In genomic region chr14:100665518-100666032, GRCh38 we compare ENCODE assay signal across 20 cellular contexts.
DNase-seq lines count a peak whose midpoint lies in the region; ATAC-seq and TF ChIP-seq lines count a peak whose summit lies in the region.
"Had no signal": no experiment of that assay in that cellular context is flagged by ENCODE, and none has a peak within 500 bp of the region (broad histone marks: within the 10 kb centered on the region; RNA-seq: fewer than 3 reads in every experiment).

No MANE protein-coding gene starts in this region.

- no peaks in the 10 kb centered on the region for H3K27me3 ChIP-seq in neural progenitor cell
- H3K27me3 ChIP-seq: SJCRH30 had no signal

- peaks cover 10% of the 10 kb centered on the region for H3F3A ChIP-seq in neural progenitor cell (ENCODE audit: low read depth)

- no peak overlapping the region for H3K9ac ChIP-seq in neural progenitor cell

- H3K4me1 ChIP-seq in neural progenitor cell: peaks cover 23% of the 10 kb centered on the region

- peaks cover 30% of the 10 kb centered on the region for H3K27me3 Mint-ChIP-seq in neural progenitor cell (ENCODE audit: insufficient read depth, low read depth)

- H3K79me2 ChIP-seq in neural progenitor cell (ENCODE audit: low read depth): no peaks in the 10 kb centered on the region

- H3K4me1 Mint-ChIP-seq in neural progenitor cell: peaks cover 35% of the 10 kb centered on the region

- H3K36me3 ChIP-seq in neural progenitor cell: no peaks in the 10 kb centered on the region
- H3K36me3 ChIP-seq: heart left ventricle, lower lobe of right lung, SJCRH30 had no signal

- peak; percentile 57 for DNase-seq in Ammon's horn (ENCODE audit: low spot score)
- peak; percentile 70 for DNase-seq in RKO (ENCODE audit: low spot score)
- peak; percentile 46 for DNase-seq in fibroblast of gingiva (ENCODE audit: low read depth)
- no peak for DNase-seq in neural progenitor cell (ENCODE audit: low spot score)
- no peak for DNase-seq in COLO668 (lab: John Stamatoyannopoulos, UW; ENCODE audit: unreplicated experiment)
- no peak for DNase-seq in omental fat pad (ENCODE audit: low spot score)
- no peak for DNase-seq in activated CD4-positive, alpha-beta T cell treated with anti-CD3 and anti-CD28 coated beads for 1 hour
- DNase-seq in 8988T: no peak
- DNase-seq: activated T-cell treated with anti-CD3 and anti-CD28 coated beads for 4 hours; amniotic stem cell; lower lobe of right lung; NCI-H1105; NCI-H524 treated with DMSO at 0.1 percent for 48 hours; SJCRH30; stimulated activated CD4-positive, alpha-beta T cell treated with anti-CD3 and anti-CD28 coated beads, Interleukin-4, amount 100 ng/mL, for 1 hour; stimulated activated naive CD8-positive, alpha-beta T cell treated with anti-CD3 and anti-CD28 coated beads, Interleukin-15, Interleukin-2, amounts not matched to agents 100 U/mL and 50 U/mL, for 24 hours had no signal

- no peaks in the 10 kb centered on the region for H3K36me3 Mint-ChIP-seq in neural progenitor cell
- H3K36me3 Mint-ChIP-seq: WTC11 had no signal

- ATAC-seq in omental fat pad (ENCODE audit: low FRiP score): no peak
- ATAC-seq: HCT116; lower lobe of right lung; stimulated activated naive CD8-positive, alpha-beta T cell treated with anti-CD3 and anti-CD28 coated beads, Interleukin-15, Interleukin-2, amounts not matched to agents 100 U/mL and 50 U/mL, for 24 hours; WTC11 had no signal

- no peak overlapping the region for H3K4me3 ChIP-seq in neural progenitor cell
- H3K4me3 ChIP-seq: heart left ventricle, lower lobe of right lung, SJCRH30 had no signal

- H2AFZ ChIP-seq in neural progenitor cell (replicated peaks): no peak overlapping the region

- H3K27ac Mint-ChIP-seq in neural progenitor cell: peak overlapping the region; percentile 97
- H3K27ac Mint-ChIP-seq: progenitor cell of endocrine pancreas had no signal

- no peaks in the 10 kb centered on the region for H3K9me3 ChIP-seq in neural progenitor cell (ENCODE audit: low read depth)
- H3K9me3 ChIP-seq: heart left ventricle, lower lobe of right lung, SJCRH30 had no signal

- no peak overlapping the region for H3K4me2 ChIP-seq in neural progenitor cell

- TF ChIP-seq CTCF in neural progenitor cell (IDR thresholded peaks at IDR 0.05): no peak
- no peak for TF ChIP-seq CTCF in omental fat pad (IDR thresholded peaks at IDR 0.05)

- H4K20me1 ChIP-seq in neural progenitor cell (ENCODE audit: low read depth): no peaks in the 10 kb centered on the region

- no peak overlapping the region for H3K4me3 Mint-ChIP-seq in neural progenitor cell
- H3K4me3 Mint-ChIP-seq: WTC11 had no signal

- no peak overlapping the region for H3K27ac ChIP-seq in neural progenitor cell
- H3K27ac ChIP-seq: lower lobe of right lung, SJCRH30 had no signal

- H3K9me3 Mint-ChIP-seq in neural progenitor cell: peaks cover 2% of the 10 kb centered on the region
- H3K9me3 Mint-ChIP-seq: WTC11 had no signal

Comparison
In these comparisons a context has a peak if more than half of its experiments do, and no peak if none do; other contexts are left out.
1. DNase-seq: peak in Ammon's horn (single experiment), RKO (single experiment) and fibroblast of gingiva (single experiment); none in neural progenitor cell (single experiment), COLO668 (single experiment), omental fat pad (single experiment), activated CD4-positive, alpha-beta T cell treated with anti-CD3 and anti-CD28 coated beads for 1 hour (single experiment) and 8988T (single experiment).